7 cellular contexts compared by ENCODE assay signal in genomic region chr16:58478427-58478826, GRCh38.
"Had no signal": no experiment of that assay in that cellular context is flagged by ENCODE, and none has a peak within 500 bp of the region (broad histone marks: within the 10 kb centered on the region; RNA-seq: fewer than 3 reads in every experiment).

No MANE protein-coding gene starts in this region.

- H3K27ac ChIP-seq: GM23248 had no signal

- ATAC-seq: HCT116, K562 had no signal

- H3K4me3 ChIP-seq: GM23248, HAP-1, K562 had no signal

- H3K4me1 ChIP-seq: HAP-1 had no signal

- H3K9me3 ChIP-seq: HAP-1 had no signal

- H3K36me3 ChIP-seq: HAP-1 had no signal

- DNase-seq: GM23248, GOT3, H7, IMR-90 had no signal
